In the genomic region with DNA sequence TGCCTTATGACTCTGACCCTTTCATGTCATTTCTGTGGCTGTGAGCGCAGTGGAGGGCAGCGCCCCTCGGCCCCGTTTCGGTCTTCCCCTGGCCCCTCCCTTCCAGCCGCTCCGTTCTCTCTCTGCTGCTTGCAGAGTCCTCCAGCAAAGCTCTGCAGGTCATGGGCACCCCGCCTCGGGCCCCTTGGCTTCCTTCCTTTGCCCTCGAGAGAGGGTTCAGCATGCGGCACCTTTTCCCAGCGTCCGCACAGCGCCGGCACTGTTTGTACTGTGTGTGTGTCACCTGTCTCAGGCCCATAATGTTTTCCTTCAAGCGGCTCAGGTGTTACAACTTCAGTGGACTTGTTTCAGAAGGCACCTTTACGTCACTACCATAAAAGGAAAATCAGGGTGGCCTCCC, we compare ENCODE assay signal across 1 cellular context.
TF ChIP-seq lines count a peak whose summit lies in the region.

No MANE protein-coding gene starts in this region.

TF ChIP-seq in HepG2, 621 proteins besides CTCF, POLR2A, EP300 and RAD21:
- TF ChIP-seq RARA (CRISPR knock-in tag; IDR thresholded peaks at IDR 0.05) (peak; percentile 42; the same call in 1 of the 2 replicates), ZNF687 (CRISPR knock-in tag; IDR thresholded peaks at IDR 0.05) (peak; percentile 45), GABPB1 (CRISPR knock-in tag; IDR thresholded peaks at IDR 0.05) (peak; percentile 59), IKZF5 (CRISPR knock-in tag; IDR thresholded peaks at IDR 0.05) (no peak)
- TF ChIP-seq, protein P1, sequence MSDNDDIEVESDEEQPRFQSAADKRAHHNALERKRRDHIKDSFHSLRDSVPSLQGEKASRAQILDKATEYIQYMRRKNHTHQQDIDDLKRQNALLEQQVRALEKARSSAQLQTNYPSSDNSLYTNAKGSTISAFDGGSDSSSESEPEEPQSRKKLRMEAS (IDR thresholded peaks at IDR 0.05) = peak; percentile 17; the same call in 1 of the 2 replicates
